ENCODE assay signal across 8 cellular contexts in genomic region chr3:46946856-46947544, GRCh38. TPM values are rescaled to one million over a fixed set of nuclear protein-coding genes. Genes with fewer than 3 reads are reported as not detected.
DNase-seq lines count a peak whose midpoint lies in the region; ATAC-seq and TF ChIP-seq lines count a peak whose summit lies in the region.

No MANE protein-coding gene starts in this region.

- POLR2A ChIA-PET in activated CD4-positive, alpha-beta memory T cell treated with anti-CD3 and anti-CD28 coated beads for 36 hours (lab: Charles Lee), result interaction anchor here (1.0 to 3.1 kb wide), 8 partner anchors 9 to 42 kb away, joined by 3 to 29 read pairs (median 8); partner anchors contain the start of gene NBEAL2

- intact Hi-C loops in activated CD4-positive, alpha-beta memory T cell treated with anti-CD3 and anti-CD28 coated beads for 36 hours (cut with micrococcal nuclease), result loop anchor here (10.0 kb wide), 1 partner anchor 218 kb away; the partner anchor contains the start of gene SETD2
- intact Hi-C loops in sciatic nerve (cut with DNase I), result no loop called here

- H3K4me1 Mint-ChIP-seq in activated CD4-positive, alpha-beta memory T cell treated with anti-CD3 and anti-CD28 coated beads for 36 hours (ENCODE audit: low read depth), result peaks cover 73% of the 10 kb centered on the region
- peaks cover 83% of the 10 kb centered on the region for H3K4me1 Mint-ChIP-seq in endothelial cell (ENCODE audit: unreplicated experiment)

- CTCF ChIA-PET in activated CD4-positive, alpha-beta memory T cell treated with anti-CD3 and anti-CD28 coated beads for 36 hours (lab: Charles Lee), result interaction anchor here (0.7 to 2.7 kb wide), 5 partner anchors 12 to 52 kb away, joined by 3 to 9 read pairs (median 4); no protein-coding TSS in a partner anchor

- no peaks in the 10 kb centered on the region for H3K27me3 Mint-ChIP-seq in activated CD4-positive, alpha-beta memory T cell treated with anti-CD3 and anti-CD28 coated beads for 36 hours
- H3K27me3 Mint-ChIP-seq in endothelial cell (ENCODE audit: unreplicated experiment), result no peaks in the 10 kb centered on the region

- H3K36me3 Mint-ChIP-seq in activated CD4-positive, alpha-beta memory T cell treated with anti-CD3 and anti-CD28 coated beads for 36 hours, result peaks cover 9% of the 10 kb centered on the region
- peaks cover 35% of the 10 kb centered on the region for H3K36me3 Mint-ChIP-seq in endothelial cell (ENCODE audit: low read depth, unreplicated experiment)

- TF ChIP-seq CTCF in endothelial cell (IDR thresholded peaks at IDR 0.05; ENCODE audit: unreplicated experiment), result no peak

- peak; percentile 81 for DNase-seq in HT1080 (ENCODE audit: low read depth)
- peak; percentile 84 for DNase-seq in activated CD4-positive, alpha-beta memory T cell treated with anti-CD3 and anti-CD28 coated beads for 36 hours
- DNase-seq in endothelial cell (ENCODE audit: low spot score), result no peak
- no peak for DNase-seq in sciatic nerve (ENCODE audit: low spot score)
- DNase-seq in SHP77 treated with DMSO at 0.1 percent for 48 hours (lab: John Stamatoyannopoulos, UW), result no peak
- no peak for DNase-seq in cerebellar cortex (ENCODE audit: low spot score)

- H3K9me3 Mint-ChIP-seq in activated CD4-positive, alpha-beta memory T cell treated with anti-CD3 and anti-CD28 coated beads for 36 hours, result no peaks in the 10 kb centered on the region
- no peaks in the 10 kb centered on the region for H3K9me3 Mint-ChIP-seq in endothelial cell (ENCODE audit: unreplicated experiment)

- H3K4me3 Mint-ChIP-seq in activated CD4-positive, alpha-beta memory T cell treated with anti-CD3 and anti-CD28 coated beads for 36 hours, result peak overlapping the region; percentile 62
- H3K4me3 Mint-ChIP-seq in endothelial cell (ENCODE audit: unreplicated experiment), result peak overlapping the region; percentile 31

- ATAC-seq in sciatic nerve (peak; percentile 23), GM21717 (IDR thresholded peaks at IDR 0.05; ENCODE audit: unreplicated experiment) (no peak), GM18502 (IDR thresholded peaks at IDR 0.05; ENCODE audit: poor library complexity, unreplicated experiment) (no peak)

- H3K27ac Mint-ChIP-seq in activated CD4-positive, alpha-beta memory T cell treated with anti-CD3 and anti-CD28 coated beads for 36 hours, result peak overlapping the region; percentile 95
- H3K27ac Mint-ChIP-seq in endothelial cell (ENCODE audit: unreplicated experiment), result no peak overlapping the region

RNA-seq across cellular contexts. Expression of gene CCDC12, which starts 29.5 kb away (rescaled TPM):
- total RNA-seq in HT1080 (2014; rRNA removed; shearing (Covaris generic)), result 38.9 and 40.6 TPM in 2 replicates
- polyA plus RNA-seq in HT1080 (2015; cell fraction: cytosol; rRNA removed), result 21.9 and 31.9 TPM in 2 replicates
- 17.6 and 18.7 TPM in 2 replicates for polyA plus RNA-seq in HT1080 (2015; cell fraction: nucleus; rRNA removed)
- 10 to 100 TPM; 44.3 to 49.9 TPM for total RNA-seq in activated CD4-positive, alpha-beta memory T cell treated with anti-CD3 and anti-CD28 coated beads for 36 hours
- total RNA-seq in endothelial cell (ENCODE audit: unreplicated experiment) (36.3 TPM), sciatic nerve (40.9 TPM)

RNA-seq across cellular contexts. Expression of gene NBEAL2, which starts 32.5 kb away (rescaled TPM):
- total RNA-seq in HT1080 (2014; rRNA removed; shearing (Covaris generic)), result 42.1 and 42.7 TPM in 2 replicates
- 21.2 and 23.8 TPM in 2 replicates for polyA plus RNA-seq in HT1080 (2015; cell fraction: cytosol; rRNA removed)
- 262 and 275 TPM in 2 replicates for polyA plus RNA-seq in HT1080 (2015; cell fraction: nucleus; rRNA removed)
- 100 to 1,000 TPM; 114 to 117 TPM for total RNA-seq in activated CD4-positive, alpha-beta memory T cell treated with anti-CD3 and anti-CD28 coated beads for 36 hours
- total RNA-seq in endothelial cell (ENCODE audit: unreplicated experiment) (202 TPM), sciatic nerve (44.0 TPM)

Comparison
In these comparisons a context has a peak if more than half of its experiments do, and no peak if none do; other contexts are left out.
1. DNase-seq: peak in HT1080 (single experiment) and activated CD4-positive, alpha-beta memory T cell treated with anti-CD3 and anti-CD28 coated beads for 36 hours (single experiment); none in endothelial cell (single experiment), sciatic nerve (single experiment), SHP77 treated with DMSO at 0.1 percent for 48 hours (single experiment) and cerebellar cortex (single experiment).